ENCODE assay signal across 15 cellular contexts in the genomic region with DNA sequence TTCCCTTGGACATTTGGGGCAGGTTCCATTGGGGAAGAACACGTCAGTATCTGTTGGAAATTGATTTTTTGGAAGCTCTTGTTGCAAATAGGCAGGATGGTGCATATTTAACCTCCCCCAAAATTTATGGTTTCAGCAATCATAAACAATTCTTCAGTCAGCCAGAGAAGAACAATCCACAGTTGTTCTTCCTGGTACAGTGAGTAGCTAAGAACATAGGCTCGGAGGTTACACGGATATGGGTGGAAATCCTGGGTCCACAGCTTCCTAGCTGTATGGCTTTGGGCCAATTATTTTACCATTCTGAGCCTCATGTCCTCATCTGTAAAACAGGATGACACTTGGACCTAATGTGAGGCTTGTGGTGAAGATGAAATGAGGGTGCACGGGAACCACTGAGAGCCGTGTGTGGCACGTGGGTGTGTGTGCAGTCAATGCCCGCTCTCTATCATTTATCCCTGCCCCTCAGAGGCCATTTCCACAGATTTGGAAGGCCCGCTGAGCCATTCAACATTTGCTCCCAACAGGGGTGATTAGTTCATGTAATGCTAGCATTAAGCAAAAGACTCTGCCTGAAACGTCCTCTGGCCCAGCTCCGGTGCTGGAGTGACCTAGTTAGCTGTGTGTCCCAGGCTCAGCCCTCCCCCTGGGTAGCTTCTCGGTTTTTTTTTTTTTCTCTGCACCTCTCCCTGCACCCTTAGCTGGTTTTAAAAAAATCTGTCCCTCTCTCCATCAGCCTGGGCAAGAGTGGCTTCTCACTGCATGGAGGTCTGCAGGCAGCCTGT. TPM values are rescaled to one million over a fixed set of nuclear protein-coding genes. Genes with fewer than 3 reads are reported as not detected.
DNase-seq lines count a peak whose midpoint lies in the region; ATAC-seq lines count a peak whose summit lies in the region.
"Had no signal": no experiment of that assay in that cellular context is flagged by ENCODE, and none has a peak within 500 bp of the region (broad histone marks: within the 10 kb centered on the region; RNA-seq: fewer than 3 reads in every experiment).

No MANE protein-coding gene starts in this region.

- H3K9me3 Mint-ChIP-seq in activated T-cell treated with anti-CD3 and anti-CD28 coated beads, Interleukin-2, amount 50 U/mL, for 4 hours = no peaks in the 10 kb centered on the region
- no peaks in the 10 kb centered on the region for H3K9me3 Mint-ChIP-seq in activated naive CD8-positive, alpha-beta T cell treated with anti-CD3 and anti-CD28 coated beads for 36 hours
- no peaks in the 10 kb centered on the region for H3K9me3 Mint-ChIP-seq in immature natural killer cell
- no peaks in the 10 kb centered on the region for H3K9me3 Mint-ChIP-seq in stimulated activated naive CD8-positive, alpha-beta T cell treated with anti-CD3 and anti-CD28 coated beads, Interleukin-15, amount 100 ng/mL, for 72 hours

- H3K36me3 Mint-ChIP-seq in activated T-cell treated with anti-CD3 and anti-CD28 coated beads, Interleukin-2, amount 50 U/mL, for 4 hours (ENCODE audit: insufficient read depth) = no peaks in the 10 kb centered on the region
- peaks cover 18% of the 10 kb centered on the region for H3K36me3 Mint-ChIP-seq in activated naive CD8-positive, alpha-beta T cell treated with anti-CD3 and anti-CD28 coated beads for 36 hours
- peaks cover 0 to 7% (median 6%) of the 10 kb centered on the region in 3 donors for H3K36me3 Mint-ChIP-seq in immature natural killer cell
- H3K36me3 Mint-ChIP-seq: activated CD8-positive, alpha-beta memory T cell treated with anti-CD3 and anti-CD28 coated beads, Interleukin-2, amount 10 ng/mL, durations not matched to agents 7 days and 5 days had no signal

- H3K4me1 Mint-ChIP-seq in activated T-cell treated with anti-CD3 and anti-CD28 coated beads, Interleukin-2, amount 50 U/mL, for 4 hours (ENCODE audit: low read depth) = peaks cover 43% of the 10 kb centered on the region
- peaks cover 36% of the 10 kb centered on the region for H3K4me1 Mint-ChIP-seq in activated naive CD8-positive, alpha-beta T cell treated with anti-CD3 and anti-CD28 coated beads for 36 hours
- H3K4me1 Mint-ChIP-seq in immature natural killer cell = peaks cover 36 to 45% of the 10 kb centered on the region in 2 donors
- peaks cover 57% of the 10 kb centered on the region for H3K4me1 Mint-ChIP-seq in stimulated activated naive CD8-positive, alpha-beta T cell treated with anti-CD3 and anti-CD28 coated beads, Interleukin-15, amount 100 ng/mL, for 72 hours

- no peaks in the 10 kb centered on the region for H3K27me3 ChIP-seq in MG63

- no peaks in the 10 kb centered on the region for H3K36me3 ChIP-seq in MG63

- no peak overlapping the region for H3K4me3 Mint-ChIP-seq in activated T-cell treated with anti-CD3 and anti-CD28 coated beads, Interleukin-2, amount 50 U/mL, for 4 hours
- H3K4me3 Mint-ChIP-seq in activated naive CD8-positive, alpha-beta T cell treated with anti-CD3 and anti-CD28 coated beads for 36 hours = peak overlapping the region; percentile 11
- H3K4me3 Mint-ChIP-seq in immature natural killer cell = peak overlapping the region; percentile 55 to 88 (median 72)
- H3K4me3 Mint-ChIP-seq in stimulated activated naive CD8-positive, alpha-beta T cell treated with anti-CD3 and anti-CD28 coated beads, Interleukin-15, amount 100 ng/mL, for 72 hours = peak overlapping the region; percentile 20 to 75
- H3K4me3 Mint-ChIP-seq: activated CD8-positive, alpha-beta memory T cell treated with anti-CD3 and anti-CD28 coated beads, Interleukin-2, amount 10 ng/mL, durations not matched to agents 7 days and 5 days had no signal

- H3K4me3 ChIP-seq in MG63 = no peak overlapping the region

- no peaks in the 10 kb centered on the region for H3K27me3 Mint-ChIP-seq in activated T-cell treated with anti-CD3 and anti-CD28 coated beads, Interleukin-2, amount 50 U/mL, for 4 hours (ENCODE audit: low read depth)
- no peaks in the 10 kb centered on the region for H3K27me3 Mint-ChIP-seq in activated naive CD8-positive, alpha-beta T cell treated with anti-CD3 and anti-CD28 coated beads for 36 hours
- H3K27me3 Mint-ChIP-seq in immature natural killer cell (ENCODE audit: low read depth in 3 of 3) = peaks cover 0 to 5% (median 1%) of the 10 kb centered on the region in 3 donors
- no peaks in the 10 kb centered on the region for H3K27me3 Mint-ChIP-seq in stimulated activated naive CD8-positive, alpha-beta T cell treated with anti-CD3 and anti-CD28 coated beads, Interleukin-15, amount 100 ng/mL, for 72 hours

- no peaks in the 10 kb centered on the region for H3K9me3 ChIP-seq in MG63

- H3K27ac Mint-ChIP-seq in activated naive CD8-positive, alpha-beta T cell treated with anti-CD3 and anti-CD28 coated beads for 36 hours = no peak overlapping the region
- H3K27ac Mint-ChIP-seq in immature natural killer cell = peak overlapping the region in 5 of 6 donors; percentile 24 to 92 (median 81)
- no peak overlapping the region for H3K27ac Mint-ChIP-seq in stimulated activated naive CD8-positive, alpha-beta T cell treated with anti-CD3 and anti-CD28 coated beads, Interleukin-15, amount 100 ng/mL, for 72 hours
- H3K27ac Mint-ChIP-seq: activated CD8-positive, alpha-beta memory T cell treated with anti-CD3 and anti-CD28 coated beads, Interleukin-2, amount 10 ng/mL, durations not matched to agents 7 days and 5 days had no signal

- no peak for DNase-seq in activated T-cell treated with anti-CD3 and anti-CD28 coated beads, Interleukin-2, amount 50 U/mL, for 4 hours
- DNase-seq in activated T-cell treated with anti-CD3 and anti-CD28 coated beads for 4 hours (no peak), immature natural killer cell (peak; percentile 29 to 49 (median 35)), MG63 (no peak), germinal center (ENCODE audit: low spot score) (no peak)
- peak; percentile 28 for DNase-seq in activated naive CD8-positive, alpha-beta T cell treated with anti-CD3 and anti-CD28 coated beads for 36 hours
- peak; percentile 15 to 47 for DNase-seq in stimulated activated naive CD8-positive, alpha-beta T cell treated with anti-CD3 and anti-CD28 coated beads, Interleukin-15, amount 100 ng/mL, for 72 hours
- DNase-seq: activated CD8-positive, alpha-beta memory T cell treated with anti-CD3 and anti-CD28 coated beads, Interleukin-2, amount 10 ng/mL, durations not matched to agents 7 days and 5 days; Calu3; KG1; NCI-H187; NCI-H82; T1000 had no signal

- ATAC-seq in activated T-cell treated with anti-CD3 and anti-CD28 coated beads, Interleukin-2, amount 50 U/mL, for 4 hours = peak; percentile 70 to 79
- ATAC-seq in stimulated activated naive CD8-positive, alpha-beta T cell treated with anti-CD3 and anti-CD28 coated beads, Interleukin-15, amount 100 ng/mL, for 72 hours = peak; percentile 93
- no peak for ATAC-seq in HG03135 (IDR thresholded peaks at IDR 0.05; ENCODE audit: unreplicated experiment)
- ATAC-seq: activated CD8-positive, alpha-beta memory T cell treated with anti-CD3 and anti-CD28 coated beads, Interleukin-2, amount 10 ng/mL, durations not matched to agents 7 days and 5 days; sciatic nerve had no signal

RNA-seq across cellular contexts. Expression of a gene that starts 9.7 kb away (rescaled TPM):
- 1 to 10 TPM; 6.3 to 7.8 (median 6.7) TPM for total RNA-seq in activated T-cell treated with anti-CD3 and anti-CD28 coated beads, Interleukin-2, amount 50 U/mL, for 4 hours
- 10 to 100 TPM; 11.9 to 15.4 TPM for total RNA-seq in activated naive CD8-positive, alpha-beta T cell treated with anti-CD3 and anti-CD28 coated beads for 36 hours
- 10 to 100 TPM in 1 of 3 donors, 1 to 10 TPM in 2; 5.3 to 19.3 (median 7.7) TPM for polyA plus RNA-seq in immature natural killer cell
- total RNA-seq in MG63 (2014; rRNA removed; shearing (Covaris generic); ENCODE audit: low replicate concordance) = 6.8 and 13.2 TPM in 2 replicates

Comparison
In these comparisons a context has a peak if more than half of its experiments do, and no peak if none do; other contexts are left out.
1. DNase-seq: peak in activated naive CD8-positive, alpha-beta T cell treated with anti-CD3 and anti-CD28 coated beads for 36 hours (single experiment), immature natural killer cell (3 of 3) and stimulated activated naive CD8-positive, alpha-beta T cell treated with anti-CD3 and anti-CD28 coated beads, Interleukin-15, amount 100 ng/mL, for 72 hours (2 of 2); none in activated T-cell treated with anti-CD3 and anti-CD28 coated beads, Interleukin-2, amount 50 U/mL, for 4 hours (single experiment), activated T-cell treated with anti-CD3 and anti-CD28 coated beads for 4 hours (single experiment), MG63 (single experiment) and germinal center (single experiment).
2. H3K27ac Mint-ChIP-seq: peak in immature natural killer cell (5 of 6); none in activated naive CD8-positive, alpha-beta T cell treated with anti-CD3 and anti-CD28 coated beads for 36 hours (single experiment) and stimulated activated naive CD8-positive, alpha-beta T cell treated with anti-CD3 and anti-CD28 coated beads, Interleukin-15, amount 100 ng/mL, for 72 hours (0 of 2).